ENCODE assay signal across 1 cellular context in genomic region chr15:78752492-78753358, GRCh38.
TF ChIP-seq lines count a peak whose summit lies in the region.

No MANE protein-coding gene starts in this region.

TF ChIP-seq in HepG2, 621 proteins besides CTCF, POLR2A, EP300 and RAD21 (continued from another document):
- TF ChIP-seq, protein P1, sequence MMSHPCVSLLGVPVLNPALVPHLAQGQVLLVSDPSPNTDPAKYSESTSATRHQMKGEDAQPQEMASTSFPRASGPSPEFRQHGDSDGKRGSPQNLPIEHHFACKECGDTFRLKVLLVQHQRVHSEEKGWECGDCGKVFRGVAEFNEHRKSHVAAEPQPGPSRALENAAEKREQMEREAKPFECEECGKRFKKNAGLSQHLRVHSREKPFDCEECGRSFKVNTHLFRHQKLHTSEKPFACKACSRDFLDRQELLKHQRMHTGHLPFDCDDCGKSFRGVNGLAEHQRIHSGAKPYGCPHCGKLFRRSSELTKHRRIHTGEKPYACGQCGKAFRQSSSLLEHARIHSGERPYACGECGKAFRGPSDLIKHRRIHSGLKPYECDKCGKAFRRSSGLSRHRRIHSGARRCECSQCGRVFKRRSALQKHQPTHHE (CRISPR knock-in tag; IDR thresholded peaks at IDR 0.05; ENCODE audit: borderline replicate concordance): no peak
- TF ChIP-seq NR2C2 (CRISPR knock-in tag; IDR thresholded peaks at IDR 0.05; ENCODE audit: borderline replicate concordance) (no peak), ZNF598 (CRISPR knock-in tag; IDR thresholded peaks at IDR 0.05; ENCODE audit: borderline replicate concordance) (no peak), SRSF4 (IDR thresholded peaks at IDR 0.05; ENCODE audit: low read depth, low read length, poor library complexity, severe bottlenecking) (no peak), ZFP37 (CRISPR knock-in tag; IDR thresholded peaks at IDR 0.05; ENCODE audit: borderline replicate concordance) (no peak), NFATC3 (CRISPR knock-in tag; IDR thresholded peaks at IDR 0.05) (no peak), ELF4 (CRISPR knock-in tag; IDR thresholded peaks at IDR 0.05; ENCODE audit: borderline replicate concordance) (no peak), POGK (CRISPR knock-in tag; conservative IDR thresholded peaks at IDR 0.05) (no peak), SPEN (CRISPR knock-in tag; IDR thresholded peaks at IDR 0.05; ENCODE audit: low read depth) (no peak), MAZ (IDR thresholded peaks at IDR 0.05; ENCODE audit: borderline replicate concordance, low read depth, low read length) (no peak), MAZ (CRISPR knock-in tag; IDR thresholded peaks at IDR 0.05; ENCODE audit: low read depth) (no peak), ZFP62 (CRISPR knock-in tag; IDR thresholded peaks at IDR 0.05) (no peak), CBX5 (CRISPR knock-in tag; IDR thresholded peaks at IDR 0.05; ENCODE audit: borderline replicate concordance) (no peak), TEAD2 (CRISPR knock-in tag; IDR thresholded peaks at IDR 0.05) (no peak), SIX4 (CRISPR knock-in tag; IDR thresholded peaks at IDR 0.05) (no peak)
- TF ChIP-seq, protein P2, sequence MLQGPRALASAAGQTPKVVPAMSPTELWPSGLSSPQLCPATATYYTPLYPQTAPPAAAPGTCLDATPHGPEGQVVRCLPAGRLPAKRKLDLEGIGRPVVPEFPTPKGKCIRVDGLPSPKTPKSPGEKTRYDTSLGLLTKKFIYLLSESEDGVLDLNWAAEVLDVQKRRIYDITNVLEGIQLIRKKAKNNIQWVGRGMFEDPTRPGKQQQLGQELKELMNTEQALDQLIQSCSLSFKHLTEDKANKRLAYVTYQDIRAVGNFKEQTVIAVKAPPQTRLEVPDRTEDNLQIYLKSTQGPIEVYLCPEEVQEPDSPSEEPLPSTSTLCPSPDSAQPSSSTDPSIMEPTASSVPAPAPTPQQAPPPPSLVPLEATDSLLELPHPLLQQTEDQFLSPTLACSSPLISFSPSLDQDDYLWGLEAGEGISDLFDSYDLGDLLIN (CRISPR knock-in tag; IDR thresholded peaks at IDR 0.05; ENCODE audit: borderline replicate concordance): no peak
